1 cellular context compared by ENCODE assay signal in the genomic region with DNA sequence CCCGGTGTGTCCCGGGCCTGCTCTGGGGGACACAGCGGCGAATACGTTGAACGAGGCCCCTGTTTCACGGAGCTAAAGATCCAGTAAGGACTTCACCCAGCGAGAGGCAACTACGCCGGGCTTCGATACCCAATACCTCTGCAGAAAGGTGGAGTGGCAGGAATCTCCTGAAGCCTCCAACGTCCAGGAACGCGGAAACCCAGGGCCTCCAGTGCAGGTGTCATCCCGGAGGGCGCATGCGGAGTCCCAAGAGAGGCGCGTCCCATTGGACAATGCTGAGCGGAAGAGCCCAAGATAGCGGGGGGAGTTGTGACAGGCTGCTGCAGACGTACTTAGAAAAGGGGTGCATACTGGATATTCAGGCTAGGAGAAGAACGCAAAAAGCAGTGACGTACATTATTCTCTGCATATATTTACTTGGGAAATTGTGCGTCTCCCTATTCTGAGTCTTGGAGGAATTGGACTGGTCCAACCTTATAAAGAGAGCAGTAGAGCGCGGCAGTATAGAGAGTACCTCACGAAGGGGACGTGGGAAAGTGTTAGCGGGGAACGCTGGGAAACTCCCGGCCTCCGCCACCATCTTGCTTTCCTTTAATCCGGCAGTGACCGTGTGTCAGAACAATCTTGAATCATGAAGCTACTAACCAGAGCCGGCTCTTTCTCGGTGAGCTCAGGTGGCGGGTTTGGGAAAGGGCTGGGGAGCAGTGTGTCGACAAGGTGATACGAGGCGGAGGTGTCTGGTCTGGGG.
TF ChIP-seq lines count a peak whose summit lies in the region.

A gene (plus strand): TSS at position 569 of the 748 bp plus-strand sequence. CDS start 63 bp downstream, at position 632.

TF ChIP-seq in K562, 482 proteins besides CTCF, POLR2A, EP300 and RAD21 (continued from another document and continues in another):
- no peak for TF ChIP-seq SMC3 (conservative IDR thresholded peaks at IDR 0.05; ENCODE audit: insufficient read depth, low read depth, low read length)
- TF ChIP-seq TCF3 (CRISPR knock-in tag; IDR thresholded peaks at IDR 0.05) = 0 out of 2 replicates have a peak, but pooled peaks have one; percentile 18
- TF ChIP-seq, protein P1, sequence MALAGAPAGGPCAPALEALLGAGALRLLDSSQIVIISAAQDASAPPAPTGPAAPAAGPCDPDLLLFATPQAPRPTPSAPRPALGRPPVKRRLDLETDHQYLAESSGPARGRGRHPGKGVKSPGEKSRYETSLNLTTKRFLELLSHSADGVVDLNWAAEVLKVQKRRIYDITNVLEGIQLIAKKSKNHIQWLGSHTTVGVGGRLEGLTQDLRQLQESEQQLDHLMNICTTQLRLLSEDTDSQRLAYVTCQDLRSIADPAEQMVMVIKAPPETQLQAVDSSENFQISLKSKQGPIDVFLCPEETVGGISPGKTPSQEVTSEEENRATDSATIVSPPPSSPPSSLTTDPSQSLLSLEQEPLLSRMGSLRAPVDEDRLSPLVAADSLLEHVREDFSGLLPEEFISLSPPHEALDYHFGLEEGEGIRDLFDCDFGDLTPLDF (CRISPR knock-in tag; IDR thresholded peaks at IDR 0.05) = no peak; the same call in 1 of the 2 replicates
- TF ChIP-seq RUNX1 (IDR thresholded peaks at IDR 0.05; ENCODE audit: low read depth) = no peak
- no peak for TF ChIP-seq JUNB (CRISPR knock-in tag; conservative IDR thresholded peaks at IDR 0.05)
- TF ChIP-seq ZSCAN32 (CRISPR knock-in tag; IDR thresholded peaks at IDR 0.05) = no peak
- TF ChIP-seq, protein P2, sequence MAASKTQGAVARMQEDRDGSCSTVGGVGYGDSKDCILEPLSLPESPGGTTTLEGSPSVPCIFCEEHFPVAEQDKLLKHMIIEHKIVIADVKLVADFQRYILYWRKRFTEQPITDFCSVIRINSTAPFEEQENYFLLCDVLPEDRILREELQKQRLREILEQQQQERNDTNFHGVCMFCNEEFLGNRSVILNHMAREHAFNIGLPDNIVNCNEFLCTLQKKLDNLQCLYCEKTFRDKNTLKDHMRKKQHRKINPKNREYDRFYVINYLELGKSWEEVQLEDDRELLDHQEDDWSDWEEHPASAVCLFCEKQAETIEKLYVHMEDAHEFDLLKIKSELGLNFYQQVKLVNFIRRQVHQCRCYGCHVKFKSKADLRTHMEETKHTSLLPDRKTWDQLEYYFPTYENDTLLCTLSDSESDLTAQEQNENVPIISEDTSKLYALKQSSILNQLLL (CRISPR knock-in tag; IDR thresholded peaks at IDR 0.05; ENCODE audit: borderline replicate concordance) = no peak
- TF ChIP-seq ZNF239 (CRISPR knock-in tag; IDR thresholded peaks at IDR 0.05) = no peak
- TF ChIP-seq, protein P3, sequence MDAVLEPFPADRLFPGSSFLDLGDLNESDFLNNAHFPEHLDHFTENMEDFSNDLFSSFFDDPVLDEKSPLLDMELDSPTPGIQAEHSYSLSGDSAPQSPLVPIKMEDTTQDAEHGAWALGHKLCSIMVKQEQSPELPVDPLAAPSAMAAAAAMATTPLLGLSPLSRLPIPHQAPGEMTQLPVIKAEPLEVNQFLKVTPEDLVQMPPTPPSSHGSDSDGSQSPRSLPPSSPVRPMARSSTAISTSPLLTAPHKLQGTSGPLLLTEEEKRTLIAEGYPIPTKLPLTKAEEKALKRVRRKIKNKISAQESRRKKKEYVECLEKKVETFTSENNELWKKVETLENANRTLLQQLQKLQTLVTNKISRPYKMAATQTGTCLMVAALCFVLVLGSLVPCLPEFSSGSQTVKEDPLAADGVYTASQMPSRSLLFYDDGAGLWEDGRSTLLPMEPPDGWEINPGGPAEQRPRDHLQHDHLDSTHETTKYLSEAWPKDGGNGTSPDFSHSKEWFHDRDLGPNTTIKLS (IDR thresholded peaks at IDR 0.05; ENCODE audit: borderline replicate concordance, low read depth) = peak; percentile 96
- TF ChIP-seq ZBTB7A (IDR thresholded peaks at IDR 0.05; ENCODE audit: borderline replicate concordance, control insufficient read depth, low read depth, low read length) = no peak
- no peak for TF ChIP-seq TEAD2 (tag; IDR thresholded peaks at IDR 0.05)
- TF ChIP-seq MYC (IDR thresholded peaks at IDR 0.05; ENCODE audit: low read depth, low read length) = peak; percentile 70; the same call in 1 of the 2 replicates
- no peak; the same call in 1 of the 2 replicates for TF ChIP-seq MYC (CRISPR knock-in tag; IDR thresholded peaks at IDR 0.05; ENCODE audit: borderline replicate concordance, low read depth)
- TF ChIP-seq PCBP1 (IDR thresholded peaks at IDR 0.05; ENCODE audit: low read depth, low read length, poor library complexity, severe bottlenecking) = no peak
- TF ChIP-seq, protein P4, sequence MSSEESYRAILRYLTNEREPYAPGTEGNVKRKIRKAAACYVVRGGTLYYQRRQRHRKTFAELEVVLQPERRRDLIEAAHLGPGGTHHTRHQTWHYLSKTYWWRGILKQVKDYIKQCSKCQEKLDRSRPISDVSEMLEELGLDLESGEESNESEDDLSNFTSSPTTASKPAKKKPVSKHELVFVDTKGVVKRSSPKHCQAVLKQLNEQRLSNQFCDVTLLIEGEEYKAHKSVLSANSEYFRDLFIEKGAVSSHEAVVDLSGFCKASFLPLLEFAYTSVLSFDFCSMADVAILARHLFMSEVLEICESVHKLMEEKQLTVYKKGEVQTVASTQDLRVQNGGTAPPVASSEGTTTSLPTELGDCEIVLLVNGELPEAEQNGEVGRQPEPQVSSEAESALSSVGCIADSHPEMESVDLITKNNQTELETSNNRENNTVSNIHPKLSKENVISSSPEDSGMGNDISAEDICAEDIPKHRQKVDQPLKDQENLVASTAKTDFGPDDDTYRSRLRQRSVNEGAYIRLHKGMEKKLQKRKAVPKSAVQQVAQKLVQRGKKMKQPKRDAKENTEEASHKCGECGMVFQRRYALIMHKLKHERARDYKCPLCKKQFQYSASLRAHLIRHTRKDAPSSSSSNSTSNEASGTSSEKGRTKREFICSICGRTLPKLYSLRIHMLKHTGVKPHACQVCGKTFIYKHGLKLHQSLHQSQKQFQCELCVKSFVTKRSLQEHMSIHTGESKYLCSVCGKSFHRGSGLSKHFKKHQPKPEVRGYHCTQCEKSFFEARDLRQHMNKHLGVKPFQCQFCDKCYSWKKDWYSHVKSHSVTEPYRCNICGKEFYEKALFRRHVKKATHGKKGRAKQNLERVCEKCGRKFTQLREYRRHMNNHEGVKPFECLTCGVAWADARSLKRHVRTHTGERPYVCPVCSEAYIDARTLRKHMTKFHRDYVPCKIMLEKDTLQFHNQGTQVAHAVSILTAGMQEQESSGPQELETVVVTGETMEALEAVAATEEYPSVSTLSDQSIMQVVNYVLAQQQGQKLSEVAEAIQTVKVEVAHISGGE (CRISPR knock-in tag; IDR thresholded peaks at IDR 0.05) = 0 out of 6 replicates have a peak, but pooled peaks of 1 of the 3 experiments have one; percentile 44
- TF ChIP-seq ZNF764 (CRISPR knock-in tag; IDR thresholded peaks at IDR 0.05; ENCODE audit: low read depth) = no peak
- TF ChIP-seq SRSF7 (optimal IDR thresholded peaks at IDR 0.05; ENCODE audit: low read depth, low read length) = no peak
- no peak for TF ChIP-seq KAT2B (IDR thresholded peaks at IDR 0.05; ENCODE audit: low read depth, low read length)
- TF ChIP-seq EGR1 (conservative IDR thresholded peaks at IDR 0.05) = no peak
- TF ChIP-seq HIVEP1 (CRISPR knock-in tag; IDR thresholded peaks at IDR 0.05) = no peak
- TF ChIP-seq ZNF41 (CRISPR knock-in tag; conservative IDR thresholded peaks at IDR 0.05) = no peak
- TF ChIP-seq GABPB2 (CRISPR knock-in tag; conservative IDR thresholded peaks at IDR 0.05) = no peak
- TF ChIP-seq STAT5A (IDR thresholded peaks at IDR 0.05; ENCODE audit: borderline replicate concordance, low read length) = peak; percentile 37; the same call in 1 of the 2 replicates
- 0 out of 2 replicates have a peak, but pooled peaks have one; percentile 55 for TF ChIP-seq ZNF212 (CRISPR knock-in tag; IDR thresholded peaks at IDR 0.05)
- peak; percentile 44 to 57; a peak in 3 of 4 replicates for TF ChIP-seq MAZ (CRISPR knock-in tag; conservative IDR thresholded peaks at IDR 0.05 in 1 of 2, IDR thresholded peaks at IDR 0.05 in 1 of 2)
- TF ChIP-seq MTA1 (IDR thresholded peaks at IDR 0.05; ENCODE audit: borderline replicate concordance) = no peak
- TF ChIP-seq SNIP1 (IDR thresholded peaks at IDR 0.05; ENCODE audit: low read depth) = peak; percentile 90
- TF ChIP-seq, protein P5, sequence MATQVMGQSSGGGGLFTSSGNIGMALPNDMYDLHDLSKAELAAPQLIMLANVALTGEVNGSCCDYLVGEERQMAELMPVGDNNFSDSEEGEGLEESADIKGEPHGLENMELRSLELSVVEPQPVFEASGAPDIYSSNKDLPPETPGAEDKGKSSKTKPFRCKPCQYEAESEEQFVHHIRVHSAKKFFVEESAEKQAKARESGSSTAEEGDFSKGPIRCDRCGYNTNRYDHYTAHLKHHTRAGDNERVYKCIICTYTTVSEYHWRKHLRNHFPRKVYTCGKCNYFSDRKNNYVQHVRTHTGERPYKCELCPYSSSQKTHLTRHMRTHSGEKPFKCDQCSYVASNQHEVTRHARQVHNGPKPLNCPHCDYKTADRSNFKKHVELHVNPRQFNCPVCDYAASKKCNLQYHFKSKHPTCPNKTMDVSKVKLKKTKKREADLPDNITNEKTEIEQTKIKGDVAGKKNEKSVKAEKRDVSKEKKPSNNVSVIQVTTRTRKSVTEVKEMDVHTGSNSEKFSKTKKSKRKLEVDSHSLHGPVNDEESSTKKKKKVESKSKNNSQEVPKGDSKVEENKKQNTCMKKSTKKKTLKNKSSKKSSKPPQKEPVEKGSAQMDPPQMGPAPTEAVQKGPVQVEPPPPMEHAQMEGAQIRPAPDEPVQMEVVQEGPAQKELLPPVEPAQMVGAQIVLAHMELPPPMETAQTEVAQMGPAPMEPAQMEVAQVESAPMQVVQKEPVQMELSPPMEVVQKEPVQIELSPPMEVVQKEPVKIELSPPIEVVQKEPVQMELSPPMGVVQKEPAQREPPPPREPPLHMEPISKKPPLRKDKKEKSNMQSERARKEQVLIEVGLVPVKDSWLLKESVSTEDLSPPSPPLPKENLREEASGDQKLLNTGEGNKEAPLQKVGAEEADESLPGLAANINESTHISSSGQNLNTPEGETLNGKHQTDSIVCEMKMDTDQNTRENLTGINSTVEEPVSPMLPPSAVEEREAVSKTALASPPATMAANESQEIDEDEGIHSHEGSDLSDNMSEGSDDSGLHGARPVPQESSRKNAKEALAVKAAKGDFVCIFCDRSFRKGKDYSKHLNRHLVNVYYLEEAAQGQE (CRISPR knock-in tag; IDR thresholded peaks at IDR 0.05; ENCODE audit: low read depth) = no peak; the same call in 1 of the 2 replicates
- TF ChIP-seq, protein P6, sequence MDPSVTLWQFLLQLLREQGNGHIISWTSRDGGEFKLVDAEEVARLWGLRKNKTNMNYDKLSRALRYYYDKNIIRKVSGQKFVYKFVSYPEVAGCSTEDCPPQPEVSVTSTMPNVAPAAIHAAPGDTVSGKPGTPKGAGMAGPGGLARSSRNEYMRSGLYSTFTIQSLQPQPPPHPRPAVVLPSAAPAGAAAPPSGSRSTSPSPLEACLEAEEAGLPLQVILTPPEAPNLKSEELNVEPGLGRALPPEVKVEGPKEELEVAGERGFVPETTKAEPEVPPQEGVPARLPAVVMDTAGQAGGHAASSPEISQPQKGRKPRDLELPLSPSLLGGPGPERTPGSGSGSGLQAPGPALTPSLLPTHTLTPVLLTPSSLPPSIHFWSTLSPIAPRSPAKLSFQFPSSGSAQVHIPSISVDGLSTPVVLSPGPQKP (CRISPR knock-in tag; IDR thresholded peaks at IDR 0.05) = no peak
- no peak for TF ChIP-seq ZSCAN29 (IDR thresholded peaks at IDR 0.05)
- TF ChIP-seq, protein P7, sequence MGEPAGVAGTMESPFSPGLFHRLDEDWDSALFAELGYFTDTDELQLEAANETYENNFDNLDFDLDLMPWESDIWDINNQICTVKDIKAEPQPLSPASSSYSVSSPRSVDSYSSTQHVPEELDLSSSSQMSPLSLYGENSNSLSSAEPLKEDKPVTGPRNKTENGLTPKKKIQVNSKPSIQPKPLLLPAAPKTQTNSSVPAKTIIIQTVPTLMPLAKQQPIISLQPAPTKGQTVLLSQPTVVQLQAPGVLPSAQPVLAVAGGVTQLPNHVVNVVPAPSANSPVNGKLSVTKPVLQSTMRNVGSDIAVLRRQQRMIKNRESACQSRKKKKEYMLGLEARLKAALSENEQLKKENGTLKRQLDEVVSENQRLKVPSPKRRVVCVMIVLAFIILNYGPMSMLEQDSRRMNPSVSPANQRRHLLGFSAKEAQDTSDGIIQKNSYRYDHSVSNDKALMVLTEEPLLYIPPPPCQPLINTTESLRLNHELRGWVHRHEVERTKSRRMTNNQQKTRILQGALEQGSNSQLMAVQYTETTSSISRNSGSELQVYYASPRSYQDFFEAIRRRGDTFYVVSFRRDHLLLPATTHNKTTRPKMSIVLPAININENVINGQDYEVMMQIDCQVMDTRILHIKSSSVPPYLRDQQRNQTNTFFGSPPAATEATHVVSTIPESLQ (CRISPR knock-in tag; IDR thresholded peaks at IDR 0.05) = no peak
- TF ChIP-seq, protein P8, sequence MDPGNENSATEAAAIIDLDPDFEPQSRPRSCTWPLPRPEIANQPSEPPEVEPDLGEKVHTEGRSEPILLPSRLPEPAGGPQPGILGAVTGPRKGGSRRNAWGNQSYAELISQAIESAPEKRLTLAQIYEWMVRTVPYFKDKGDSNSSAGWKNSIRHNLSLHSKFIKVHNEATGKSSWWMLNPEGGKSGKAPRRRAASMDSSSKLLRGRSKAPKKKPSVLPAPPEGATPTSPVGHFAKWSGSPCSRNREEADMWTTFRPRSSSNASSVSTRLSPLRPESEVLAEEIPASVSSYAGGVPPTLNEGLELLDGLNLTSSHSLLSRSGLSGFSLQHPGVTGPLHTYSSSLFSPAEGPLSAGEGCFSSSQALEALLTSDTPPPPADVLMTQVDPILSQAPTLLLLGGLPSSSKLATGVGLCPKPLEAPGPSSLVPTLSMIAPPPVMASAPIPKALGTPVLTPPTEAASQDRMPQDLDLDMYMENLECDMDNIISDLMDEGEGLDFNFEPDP (CRISPR knock-in tag; IDR thresholded peaks at IDR 0.05) = no peak
- TF ChIP-seq DIDO1 (tag; IDR thresholded peaks at IDR 0.05; ENCODE audit: low read depth) = peak; percentile 58; the same call in 1 of the 2 replicates
- peak; percentile 97 for TF ChIP-seq MBD2 (IDR thresholded peaks at IDR 0.05; ENCODE audit: borderline replicate concordance, low read depth)
- TF ChIP-seq ZNF175 (CRISPR knock-in tag; IDR thresholded peaks at IDR 0.05; ENCODE audit: low read depth) = peak; percentile 62; the same call in 1 of the 2 replicates
- no peak for TF ChIP-seq SAFB2 (IDR thresholded peaks at IDR 0.05; ENCODE audit: borderline replicate concordance, low read depth, low read length, severe bottlenecking)
- TF ChIP-seq ZNF140 (CRISPR knock-in tag; IDR thresholded peaks at IDR 0.05) = no peak
- TF ChIP-seq, protein P9, sequence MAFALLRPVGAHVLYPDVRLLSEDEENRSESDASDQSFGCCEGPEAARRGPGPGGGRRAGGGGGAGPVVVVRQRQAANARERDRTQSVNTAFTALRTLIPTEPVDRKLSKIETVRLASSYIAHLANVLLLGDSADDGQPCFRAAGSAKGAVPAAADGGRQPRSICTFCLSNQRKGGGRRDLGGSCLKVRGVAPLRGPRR (CRISPR knock-in tag; IDR thresholded peaks at IDR 0.05) = no peak
- no peak for TF ChIP-seq YBX1 (IDR thresholded peaks at IDR 0.05)
- no peak for TF ChIP-seq ZC3H8 (IDR thresholded peaks at IDR 0.05)
- TF ChIP-seq ARNT (IDR thresholded peaks at IDR 0.05) = peak in 1 of 2 experiments; percentile 76; a peak in 2 of 4 replicates
- no peak for TF ChIP-seq CBFA2T2 (conservative IDR thresholded peaks at IDR 0.05)
- TF ChIP-seq, protein P10, sequence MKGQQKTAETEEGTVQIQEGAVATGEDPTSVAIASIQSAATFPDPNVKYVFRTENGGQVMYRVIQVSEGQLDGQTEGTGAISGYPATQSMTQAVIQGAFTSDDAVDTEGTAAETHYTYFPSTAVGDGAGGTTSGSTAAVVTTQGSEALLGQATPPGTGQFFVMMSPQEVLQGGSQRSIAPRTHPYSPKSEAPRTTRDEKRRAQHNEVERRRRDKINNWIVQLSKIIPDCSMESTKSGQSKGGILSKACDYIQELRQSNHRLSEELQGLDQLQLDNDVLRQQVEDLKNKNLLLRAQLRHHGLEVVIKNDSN (CRISPR knock-in tag; IDR thresholded peaks at IDR 0.05) = peak; percentile 61; the same call in 1 of the 2 replicates
- TF ChIP-seq ZKSCAN3 (CRISPR knock-in tag; IDR thresholded peaks at IDR 0.05) = no peak
- peak; percentile 90 for TF ChIP-seq SP2 (IDR thresholded peaks at IDR 0.05; ENCODE audit: extremely low read depth, low read depth, low read length, poor library complexity, severe bottlenecking)
